In the genomic region with DNA sequence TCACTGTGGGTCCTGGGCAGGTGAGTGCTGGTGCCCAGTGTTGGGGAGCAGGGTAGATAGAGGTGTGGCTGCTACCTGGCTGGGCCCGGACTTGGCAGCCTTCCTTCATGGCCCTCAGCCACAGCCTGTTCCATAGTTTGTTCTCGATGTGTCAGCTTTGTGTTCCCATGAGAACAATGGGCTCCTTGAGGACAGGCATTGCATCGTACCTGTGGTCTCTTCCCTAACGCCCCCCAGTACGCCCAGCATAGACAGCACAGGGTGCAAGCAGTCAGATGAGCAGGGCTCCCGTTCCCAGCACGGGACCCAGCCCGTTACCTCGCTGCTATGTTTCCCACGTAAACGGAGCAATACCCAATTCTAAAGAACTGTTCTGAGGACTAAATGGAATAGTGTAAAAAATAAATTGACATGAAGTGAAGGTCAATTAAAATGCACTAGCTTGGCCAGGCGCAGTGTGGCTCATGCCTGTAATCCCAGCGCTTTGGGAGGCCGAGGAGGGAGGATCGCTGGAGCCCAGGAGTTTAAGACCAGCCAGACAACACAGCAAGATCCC, we compare ENCODE assay signal across 1 cellular context.
TF ChIP-seq lines count a peak whose summit lies in the region.

No MANE protein-coding gene starts in this region.

TF ChIP-seq in HepG2, 621 proteins besides CTCF, POLR2A, EP300 and RAD21:
- TF ChIP-seq, protein P1, sequence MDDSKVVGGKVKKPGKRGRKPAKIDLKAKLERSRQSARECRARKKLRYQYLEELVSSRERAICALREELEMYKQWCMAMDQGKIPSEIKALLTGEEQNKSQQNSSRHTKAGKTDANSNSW (CRISPR knock-in tag; IDR thresholded peaks at IDR 0.05; ENCODE audit: borderline replicate concordance): 0 out of 2 replicates have a peak, but pooled peaks have one; percentile 1
- no peak for TF ChIP-seq ZNF720 (CRISPR knock-in tag; IDR thresholded peaks at IDR 0.05)
- peak; percentile 75 for TF ChIP-seq ZNF205 (CRISPR knock-in tag; IDR thresholded peaks at IDR 0.05)
- TF ChIP-seq HDAC2 (CRISPR knock-in tag; IDR thresholded peaks at IDR 0.05): 0 out of 2 replicates have a peak, but pooled peaks have one; percentile 1
- TF ChIP-seq ISX (CRISPR knock-in tag; conservative IDR thresholded peaks at IDR 0.05): 0 out of 2 replicates have a peak, but pooled peaks have one; percentile 1
- TF ChIP-seq EEA1 (CRISPR knock-in tag; IDR thresholded peaks at IDR 0.05; ENCODE audit: borderline replicate concordance): 0 out of 2 replicates have a peak, but pooled peaks have one; percentile 40
- TF ChIP-seq, protein P2, sequence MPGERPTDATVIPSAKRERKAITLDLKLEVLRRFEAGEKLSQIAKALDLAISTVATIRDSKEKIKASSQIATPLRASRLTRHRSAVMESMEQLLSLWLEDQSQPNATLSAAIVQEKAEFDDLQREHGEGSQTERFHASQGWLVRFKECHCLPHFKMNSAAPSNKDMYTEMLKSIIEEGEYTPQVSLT (CRISPR knock-in tag; IDR thresholded peaks at IDR 0.05; ENCODE audit: borderline replicate concordance, low read depth): no peak
- TF ChIP-seq ZC3H13 (CRISPR knock-in tag; IDR thresholded peaks at IDR 0.05): peak; percentile 9; the same call in 1 of the 2 replicates
- 0 out of 2 replicates have a peak, but pooled peaks have one; percentile 30 for TF ChIP-seq ZNF549 (CRISPR knock-in tag; IDR thresholded peaks at IDR 0.05)
- TF ChIP-seq HDAC6 (IDR thresholded peaks at IDR 0.05; ENCODE audit: low read depth, low read length): no peak
- TF ChIP-seq ZNF121 (CRISPR knock-in tag; IDR thresholded peaks at IDR 0.05): peak; percentile 86; the same call in 1 of the 2 replicates
- TF ChIP-seq, protein P3, sequence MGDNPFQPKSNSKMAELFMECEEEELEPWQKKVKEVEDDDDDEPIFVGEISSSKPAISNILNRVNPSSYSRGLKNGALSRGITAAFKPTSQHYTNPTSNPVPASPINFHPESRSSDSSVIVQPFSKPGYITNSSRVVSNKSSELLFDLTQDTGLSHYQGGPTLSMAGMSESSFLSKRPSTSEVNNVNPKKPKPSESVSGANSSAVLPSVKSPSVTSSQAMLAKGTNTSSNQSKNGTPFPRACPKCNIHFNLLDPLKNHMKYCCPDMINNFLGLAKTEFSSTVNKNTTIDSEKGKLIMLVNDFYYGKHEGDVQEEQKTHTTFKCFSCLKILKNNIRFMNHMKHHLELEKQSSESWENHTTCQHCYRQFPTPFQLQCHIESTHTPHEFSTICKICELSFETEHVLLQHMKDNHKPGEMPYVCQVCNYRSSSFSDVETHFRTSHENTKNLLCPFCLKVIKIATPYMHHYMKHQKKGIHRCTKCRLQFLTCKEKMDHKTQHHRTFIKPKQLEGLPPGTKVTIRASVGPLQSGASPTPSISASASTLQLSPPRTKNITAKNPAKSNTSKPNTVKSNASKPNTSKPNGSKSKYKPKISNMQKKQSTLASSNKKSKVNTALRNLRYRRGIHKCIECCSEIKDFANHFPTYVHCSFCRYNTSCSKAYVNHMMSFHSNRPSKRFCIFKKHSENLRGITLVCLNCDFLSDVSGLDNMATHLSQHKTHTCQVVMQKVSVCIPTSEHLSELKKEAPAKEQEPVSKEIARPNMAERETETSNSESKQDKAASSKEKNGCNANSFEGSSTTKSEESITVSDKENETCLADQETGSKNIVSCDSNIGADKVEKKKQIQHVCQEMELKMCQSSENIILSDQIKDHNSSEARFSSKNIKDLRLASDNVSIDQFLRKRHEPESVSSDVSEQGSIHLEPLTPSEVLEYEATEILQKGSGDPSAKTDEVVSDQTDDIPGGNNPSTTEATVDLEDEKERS (CRISPR knock-in tag; IDR thresholded peaks at IDR 0.05): peak; percentile 56
- 0 out of 2 replicates have a peak, but pooled peaks have one; percentile 18 for TF ChIP-seq ZNF713 (CRISPR knock-in tag; IDR thresholded peaks at IDR 0.05)
- TF ChIP-seq ZNF598 (CRISPR knock-in tag; IDR thresholded peaks at IDR 0.05; ENCODE audit: borderline replicate concordance): peak; percentile 70; the same call in 1 of the 2 replicates
- peak; percentile 9; the same call in 1 of the 2 replicates for TF ChIP-seq ZNF672 (CRISPR knock-in tag; IDR thresholded peaks at IDR 0.05)
- no peak for TF ChIP-seq HNF4G (IDR thresholded peaks at IDR 0.05; ENCODE audit: borderline replicate concordance, low read depth, low read length)
- no peak for TF ChIP-seq HNF4G (CRISPR knock-in tag; IDR thresholded peaks at IDR 0.05; ENCODE audit: borderline replicate concordance, low read depth)
- 0 out of 2 replicates have a peak, but pooled peaks have one; percentile 11 for TF ChIP-seq ZNF44 (CRISPR knock-in tag; IDR thresholded peaks at IDR 0.05)
